In genomic region chr20:16575390-16576140, GRCh38 we compare ENCODE assay signal across 1 cellular context.
TF ChIP-seq lines count a peak whose summit lies in the region.

No MANE protein-coding gene starts in this region.

TF ChIP-seq in K562, 482 proteins besides CTCF, POLR2A, EP300 and RAD21 (continued from another document):
- TF ChIP-seq ZBTB40 (IDR thresholded peaks at IDR 0.05) (0 out of 2 replicates have a peak, but pooled peaks have one; percentile 15), ZBTB40 (CRISPR knock-in tag; IDR thresholded peaks at IDR 0.05) (no peak), MLLT1 (IDR thresholded peaks at IDR 0.05) (0 out of 4 replicates have a peak, but pooled peaks of 1 of the 2 experiments have one; percentile 26), TEAD4 (IDR thresholded peaks at IDR 0.05; ENCODE audit: low read length) (no peak), TEAD4 (CRISPR knock-in tag; IDR thresholded peaks at IDR 0.05; ENCODE audit: borderline replicate concordance) (no peak), ARNT (IDR thresholded peaks at IDR 0.05) (no peak)
TF ChIP-seq in K562: peak in this region for 2.
